Comparison of ENCODE assay signal across 1 cellular context in genomic region chr19:2984196-2984490, GRCh38.
TF ChIP-seq lines count a peak whose summit lies in the region.

No MANE protein-coding gene starts in this region.

TF ChIP-seq in WTC11, 78 proteins besides CTCF, POLR2A, EP300 and RAD21 (continued from another document):
- TF ChIP-seq ZNF121 (CRISPR knock-in tag; IDR thresholded peaks at IDR 0.05), result no peak
- no peak for TF ChIP-seq PREB (CRISPR knock-in tag; IDR thresholded peaks at IDR 0.05; ENCODE audit: borderline replicate concordance)
- TF ChIP-seq RORB (CRISPR knock-in tag; IDR thresholded peaks at IDR 0.05), result no peak
- TF ChIP-seq SP1 (CRISPR knock-in tag; conservative IDR thresholded peaks at IDR 0.05), result no peak
- peak; percentile 65; the same call in 1 of the 2 replicates for TF ChIP-seq IRF1 (CRISPR knock-in tag; IDR thresholded peaks at IDR 0.05)
- no peak for TF ChIP-seq ELF4 (CRISPR knock-in tag; IDR thresholded peaks at IDR 0.05; ENCODE audit: low read depth)
- TF ChIP-seq ZBTB43 (CRISPR knock-in tag; IDR thresholded peaks at IDR 0.05), result no peak
- no peak for TF ChIP-seq HMGXB4 (CRISPR knock-in tag; IDR thresholded peaks at IDR 0.05)
- TF ChIP-seq ZNF232 (CRISPR knock-in tag; IDR thresholded peaks at IDR 0.05), result no peak; the same call in 1 of the 2 replicates
- no peak for TF ChIP-seq CREM (CRISPR knock-in tag; IDR thresholded peaks at IDR 0.05)
- no peak for TF ChIP-seq NR1H2 (CRISPR knock-in tag; IDR thresholded peaks at IDR 0.05)
- 0 out of 2 replicates have a peak, but pooled peaks have one; percentile 16 for TF ChIP-seq MAX (CRISPR knock-in tag; IDR thresholded peaks at IDR 0.05)
- no peak for TF ChIP-seq MXD4 (CRISPR knock-in tag; IDR thresholded peaks at IDR 0.05; ENCODE audit: borderline replicate concordance)
